In genomic region chr7:36264123-36264916, GRCh38 we compare ENCODE assay signal across 10 cellular contexts.
DNase-seq lines count a peak whose midpoint lies in the region; ATAC-seq and TF ChIP-seq lines count a peak whose summit lies in the region.
"Had no signal": no experiment of that assay in that cellular context is flagged by ENCODE, and none has a peak within 500 bp of the region (broad histone marks: within the 10 kb centered on the region; RNA-seq: fewer than 3 reads in every experiment).

No MANE protein-coding gene starts in this region.

- CTCF ChIA-PET in activated naive CD4-positive, alpha-beta T cell treated with anti-CD3 and anti-CD28 coated beads for 36 hours (lab: Charles Lee) = no interaction called here

- no peak overlapping the region for H3K27ac Mint-ChIP-seq in activated naive CD4-positive, alpha-beta T cell treated with anti-CD3 and anti-CD28 coated beads for 36 hours

- no peaks in the 10 kb centered on the region for H3K36me3 ChIP-seq in ascending aorta
- no peaks in the 10 kb centered on the region for H3K36me3 ChIP-seq in osteoblast (ENCODE audit: insufficient read depth, low read length)
- H3K36me3 ChIP-seq: heart right ventricle had no signal

- peak overlapping the region in 1 of 2 donors; percentile 6 for H3K4me3 ChIP-seq in ascending aorta
- no peak overlapping the region for H3K4me3 ChIP-seq in osteoblast (ENCODE audit: insufficient read depth, low read length)
- H3K4me3 ChIP-seq: heart right ventricle had no signal

- ATAC-seq in GM18499 (IDR thresholded peaks at IDR 0.05; ENCODE audit: insufficient read depth, unreplicated experiment) = peak; percentile 43
- peak; percentile 33 for ATAC-seq in HG03060 (IDR thresholded peaks at IDR 0.05; ENCODE audit: low read depth, unreplicated experiment)
- no peak for ATAC-seq in HG03439 (IDR thresholded peaks at IDR 0.05; ENCODE audit: unreplicated experiment)

- no peak overlapping the region for H2AFZ ChIP-seq in osteoblast (ENCODE audit: low read length)

- no peaks in the 10 kb centered on the region for H4K20me1 ChIP-seq in osteoblast (ENCODE audit: insufficient read depth, low read length)

- H3K9me3 Mint-ChIP-seq in activated naive CD4-positive, alpha-beta T cell treated with anti-CD3 and anti-CD28 coated beads for 36 hours = no peaks in the 10 kb centered on the region

- H3K4me2 ChIP-seq in osteoblast (ENCODE audit: insufficient read depth, low read length) = no peak overlapping the region

- no peaks in the 10 kb centered on the region for H3K79me2 ChIP-seq in osteoblast (ENCODE audit: insufficient read depth, low read length)

- peaks cover 26 to 44% of the 10 kb centered on the region in 2 donors for H3K4me1 ChIP-seq in ascending aorta
- H3K4me1 ChIP-seq in osteoblast (ENCODE audit: insufficient read depth, low read length) = peaks cover 11% of the 10 kb centered on the region

- TF ChIP-seq CTCF in ascending aorta (IDR thresholded peaks at IDR 0.05) (no peak), osteoblast (IDR thresholded peaks at IDR 0.05; ENCODE audit: extremely low read depth, low read depth, low read length) (no peak)

- intact Hi-C loops in ascending aorta (cut with DNase I) = no loop called here
- intact Hi-C loops in activated naive CD4-positive, alpha-beta T cell treated with anti-CD3 and anti-CD28 coated beads for 36 hours (cut with micrococcal nuclease) = loop anchor here (5.0 kb wide), 1 partner anchor 57 kb away; no protein-coding TSS in a partner anchor

- H3K27me3 ChIP-seq in ascending aorta (no peaks in the 10 kb centered on the region), osteoblast (ENCODE audit: insufficient read depth, low read length) (no peaks in the 10 kb centered on the region)
- H3K27me3 ChIP-seq: heart right ventricle had no signal

- H3K4me3 Mint-ChIP-seq in activated naive CD4-positive, alpha-beta T cell treated with anti-CD3 and anti-CD28 coated beads for 36 hours = no peak overlapping the region

- H3K36me3 Mint-ChIP-seq in activated naive CD4-positive, alpha-beta T cell treated with anti-CD3 and anti-CD28 coated beads for 36 hours (ENCODE audit: low read depth) = no peaks in the 10 kb centered on the region

- peaks cover 20% of the 10 kb centered on the region for H3K4me1 Mint-ChIP-seq in activated naive CD4-positive, alpha-beta T cell treated with anti-CD3 and anti-CD28 coated beads for 36 hours (ENCODE audit: low read depth)

- H3K27ac ChIP-seq in ascending aorta = peak overlapping the region; percentile 56 to 80
- no peak overlapping the region for H3K27ac ChIP-seq in osteoblast (ENCODE audit: low read depth, low read length)

- no peaks in the 10 kb centered on the region for H3K27me3 Mint-ChIP-seq in activated naive CD4-positive, alpha-beta T cell treated with anti-CD3 and anti-CD28 coated beads for 36 hours (ENCODE audit: low read depth)

- H3K9me3 ChIP-seq in ascending aorta = no peaks in the 10 kb centered on the region
- H3K9me3 ChIP-seq in osteoblast (ENCODE audit: low read depth, low read length) = no peaks in the 10 kb centered on the region
- H3K9me3 ChIP-seq: heart right ventricle had no signal

- DNase-seq in ascending aorta (ENCODE audit: low spot score in 2 of 2) (peak in 1 of 2 donors; percentile 76), osteoblast (ENCODE audit: insufficient read length, low spot score, missing footprints) (peak; percentile 23), NK-92 (lab: John Stamatoyannopoulos, UW; ENCODE audit: unreplicated experiment) (no peak), DMS53 (lab: John Stamatoyannopoulos, UW) (no peak)
- no peak for DNase-seq in activated naive CD4-positive, alpha-beta T cell treated with anti-CD3 and anti-CD28 coated beads for 36 hours
- DNase-seq: activated effector memory CD4-positive, alpha-beta T cell treated with anti-CD3 and anti-CD28 coated beads, Interleukin-2, amount 50 U/mL, for 16 hours; heart right ventricle had no signal
